In the genomic region with DNA sequence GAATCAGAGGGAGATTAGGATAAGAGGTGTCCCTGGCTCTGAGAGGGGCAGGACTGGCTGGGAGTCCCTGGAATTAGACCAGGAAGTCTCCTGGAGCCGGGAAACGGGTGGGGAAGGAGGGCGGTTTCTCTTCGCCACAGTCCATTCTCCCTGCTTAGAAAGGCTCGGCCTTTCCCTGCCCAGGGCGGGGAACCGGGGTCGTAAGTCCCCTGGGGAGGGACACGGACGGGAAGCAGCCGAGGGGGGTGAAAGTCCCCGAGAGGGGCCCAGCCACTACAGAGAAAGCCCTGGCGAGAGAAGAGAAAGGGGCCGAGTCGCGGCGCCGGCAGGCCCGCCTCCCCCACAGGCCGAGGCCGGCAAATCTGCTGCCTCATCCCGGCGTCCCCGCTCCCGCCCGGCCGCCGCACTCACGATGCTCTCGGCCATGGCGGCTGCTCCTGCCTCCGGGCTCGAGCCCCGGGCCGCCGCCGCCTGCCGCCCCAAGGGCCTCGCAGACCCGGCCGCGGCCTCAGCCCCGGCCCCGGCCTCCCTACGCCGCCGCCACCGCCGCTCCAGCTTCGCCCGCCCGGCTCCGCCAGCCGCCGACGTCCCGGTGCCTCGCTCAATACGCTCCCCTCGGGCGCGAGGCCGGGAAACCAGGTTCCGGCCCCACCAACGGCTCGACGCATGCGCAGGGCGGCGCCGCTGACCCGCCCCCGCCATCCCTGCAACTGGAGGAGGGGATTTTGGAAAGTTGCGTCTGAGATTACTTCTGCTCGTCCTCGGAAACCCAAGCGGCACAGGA, we compare ENCODE assay signal across 8 cellular contexts. TPM values are rescaled to one million over a fixed set of nuclear protein-coding genes. Genes with fewer than 3 reads are reported as not detected.
A peak's percentile ranks its signal among the peaks of the same experiment; 100 is the strongest.
DNase-seq lines count a peak whose midpoint lies in the region; ATAC-seq and TF ChIP-seq lines count a peak whose summit lies in the region.

A gene (minus strand): TSS at position 608 of the 784 bp plus-strand sequence. CDS start 182 bp downstream, at position 426.
A gene (plus strand): TSS at position 692 of the 784 bp plus-strand sequence. CDS start 5,217 bp downstream, outside the sequence.

- intact Hi-C loops in colonic mucosa (cut with DNase I) = no loop called here

- H3K4me3 ChIP-seq in AG04450 (ENCODE audit: low read depth, low read length) = peak within 1 kb of the TSS; percentile 96
- H3K4me3 ChIP-seq in colonic mucosa = peak within 1 kb of the TSS; percentile 64

- peaks cover 13% of the 10 kb centered on the region for H3K4me1 ChIP-seq in colonic mucosa

- no peaks in the 10 kb centered on the region for H3K9me3 ChIP-seq in AG04450 (ENCODE audit: control insufficient read depth, insufficient read depth, low read length)
- H3K9me3 ChIP-seq in colonic mucosa = no peaks in the 10 kb centered on the region

- H3K27ac ChIP-seq in AG04450 (ENCODE audit: low read depth, low read length) = peak within 1 kb of the TSS; percentile 89
- peak within 1 kb of the TSS; percentile 79 for H3K27ac ChIP-seq in colonic mucosa

- POLR2A ChIA-PET in AG04450 (lab: Yijun Ruan, JAX) = interaction anchor here (0.6 to 1.4 kb wide), 3 partner anchors 21 to 47 kb away, joined by 3 to 8 read pairs (median 4); a partner anchor contains a TSS

- peak; percentile 83 for ATAC-seq in GM18907 (IDR thresholded peaks at IDR 0.05; ENCODE audit: unreplicated experiment)
- peak; percentile 92 for ATAC-seq in HG03196 (IDR thresholded peaks at IDR 0.05; ENCODE audit: unreplicated experiment)

- TF ChIP-seq CTCF in AG04450 (IDR thresholded peaks at IDR 0.05; ENCODE audit: low read depth, low read length) (no peak), colonic mucosa (IDR thresholded peaks at IDR 0.05) (no peak)

- peak; percentile 63 for DNase-seq in AG04450 (ENCODE audit: low read depth, low spot score)
- DNase-seq in NCI-H460 (ENCODE audit: extremely low read depth, low read depth) = peak; percentile 80
- DNase-seq in activated CD4-positive, alpha-beta T cell treated with anti-CD3 and anti-CD28 coated beads for 48 hours = peak; percentile 91
- peak; percentile 85 for DNase-seq in colonic mucosa
- DNase-seq in left kidney (ENCODE audit: low read depth, low spot score) = peak; percentile 94
- DNase-seq in stimulated activated CD4-positive, alpha-beta T cell treated with anti-CD3 and anti-CD28 coated beads, Interleukin-1b, Interleukin-23, amount 100 ng/mL, for 48 hours = peak; percentile 88

- H3K36me3 ChIP-seq in colonic mucosa = no peaks in the 10 kb centered on the region

- CTCF ChIA-PET in AG04450 (lab: Charles Lee) = no interaction called here

- H3K9ac ChIP-seq in colonic mucosa (ENCODE audit: low read depth in 2 of 2, low read length in 2 of 2) = peak within 1 kb of the TSS; percentile 85 to 96

- H3K27me3 ChIP-seq in AG04450 (ENCODE audit: control insufficient read depth, insufficient read depth, low read length) (no peaks in the 10 kb centered on the region), colonic mucosa (no peaks in the 10 kb centered on the region)

RNA-seq across cellular contexts. Expression of the first gene that starts in this region (rescaled TPM):
- 66.5 and 77.1 TPM in 2 replicates for polyA plus RNA-seq in AG04450 (2011; rRNA removed)
- 126 and 154 TPM in 2 replicates for polyA minus RNA-seq in AG04450 (2011; rRNA and poly(A)+ RNA removed)
- 57.1 and 69.9 TPM in 2 replicates for total RNA-seq in NCI-H460 (2014; rRNA removed; shearing (Covaris generic))
- 122 and 150 TPM in 2 replicates for polyA plus RNA-seq in NCI-H460 (2014; cell fraction: nucleus; rRNA removed)
- 10 to 100 TPM; 69.8 to 74.1 TPM for total RNA-seq in colonic mucosa

RNA-seq across cellular contexts. Expression of the second gene that starts in this region (rescaled TPM):
- 0.92 and 0.98 TPM in 2 replicates for polyA plus RNA-seq in AG04450 (2011; rRNA removed)
- polyA minus RNA-seq in AG04450 (2011; rRNA and poly(A)+ RNA removed) = 1.2 and 1.3 TPM in 2 replicates
- 0.42 and 0.49 TPM in 2 replicates for total RNA-seq in NCI-H460 (2014; rRNA removed; shearing (Covaris generic))
- polyA plus RNA-seq in NCI-H460 (2014; cell fraction: nucleus; rRNA removed) = 1.2 TPM in 1 of 2 replicates, not detected in the other
- total RNA-seq in colonic mucosa = under 1 TPM; 0.25 to 0.32 TPM

Comparison
In these comparisons a context has a peak if more than half of its experiments do, and no peak if none do; other contexts are left out.
1. Peak in every context shown above with its lines: DNase-seq, ATAC-seq, H3K4me3 ChIP-seq and H3K27ac ChIP-seq.